ENCODE assay signal across 8 cellular contexts in genomic region chr10:32961892-32962369, GRCh38. TPM values are rescaled to one million over a fixed set of nuclear protein-coding genes. Genes with fewer than 3 reads are reported as not detected.
DNase-seq lines count a peak whose midpoint lies in the region; ATAC-seq and TF ChIP-seq lines count a peak whose summit lies in the region.

No MANE protein-coding gene starts in this region.

- H3K4me3 Mint-ChIP-seq in naive thymus-derived CD8-positive, alpha-beta T cell = peak overlapping the region in 1 of 10 donors; percentile 13

- WGBS in psoas muscle, 3 donors = 60 to 68% (median 68%) methylated on average over 2 of the region's 2 CpGs

- H3K4me3 ChIP-seq in SJSA1 (no peak overlapping the region), fibroblast of villous mesenchyme (ENCODE audit: low read depth, low read length) (no peak overlapping the region), psoas muscle (no peak overlapping the region)

- H3K4me1 ChIP-seq in ES-I3 (ENCODE audit: insufficient read depth, low read length) (peaks cover 30% of the 10 kb centered on the region), SJSA1 (replicated peaks) (peaks cover 35% of the 10 kb centered on the region), psoas muscle (peaks cover 32% of the 10 kb centered on the region)

- peak overlapping the region; percentile 86 for H3K27ac ChIP-seq in SJSA1
- H3K27ac ChIP-seq in psoas muscle = peak overlapping the region; percentile 70

- H3K36me3 ChIP-seq in ES-I3 (ENCODE audit: insufficient read depth, low read length) (no peaks in the 10 kb centered on the region), SJSA1 (peaks cover 12% of the 10 kb centered on the region), psoas muscle (ENCODE audit: insufficient read depth in 1 of 2, low read depth in 1 of 2) (no peaks in the 10 kb centered on the region)

- no peaks in the 10 kb centered on the region for H3K27me3 ChIP-seq in SJSA1 (replicated peaks)
- no peaks in the 10 kb centered on the region for H3K27me3 ChIP-seq in psoas muscle (ENCODE audit: insufficient read depth in 3 of 3, low read length in 2 of 3)

- intact Hi-C loops in psoas muscle (cut with DNase I) = no loop called here

- POLR2A ChIA-PET in GM10248 (lab: Yijun Ruan, JAX) = no interaction called here
- POLR2A ChIA-PET in naive thymus-derived CD8-positive, alpha-beta T cell (lab: Charles Lee) = no interaction called here

- peak; percentile 56 to 78 for DNase-seq in SJSA1 (ENCODE audit: low read depth in 1 of 2, low spot score in 2 of 2)
- DNase-seq in fibroblast of villous mesenchyme (ENCODE audit: low read depth) = peak; percentile 81
- DNase-seq in psoas muscle = no peak
- DNase-seq in GM10248 (ENCODE audit: extremely low spot score) = no peak
- no peak for DNase-seq in naive thymus-derived CD8-positive, alpha-beta T cell

- CTCF ChIA-PET in GM10248 (lab: Yijun Ruan, JAX) = interaction anchor here (0.6 to 1.3 kb wide), 3 partner anchors 27 to 140 kb away, joined by 3 read pairs; no protein-coding TSS in a partner anchor

- peaks cover 0 to 4% (median 2%) of the 10 kb centered on the region in 3 donors for H3K36me3 Mint-ChIP-seq in naive thymus-derived CD8-positive, alpha-beta T cell

- H3K27me3 Mint-ChIP-seq in naive thymus-derived CD8-positive, alpha-beta T cell = no peaks in the 10 kb centered on the region

- ATAC-seq in psoas muscle = no peak
- ATAC-seq in GM19463 (IDR thresholded peaks at IDR 0.05; ENCODE audit: unreplicated experiment) = no peak
- no peak for ATAC-seq in HG02588 (IDR thresholded peaks at IDR 0.05; ENCODE audit: unreplicated experiment)
- no peak for ATAC-seq in naive thymus-derived CD8-positive, alpha-beta T cell

- TF ChIP-seq CTCF in fibroblast of villous mesenchyme (IDR thresholded peaks at IDR 0.05; ENCODE audit: insufficient read depth, low read depth, low read length) (peak; percentile 22), psoas muscle (IDR thresholded peaks at IDR 0.05) (no peak), GM10248 (IDR thresholded peaks at IDR 0.05; ENCODE audit: control extremely low read depth, extremely low read depth, low read depth, missing control alignments) (no peak)

- no peaks in the 10 kb centered on the region for H3K9me3 Mint-ChIP-seq in naive thymus-derived CD8-positive, alpha-beta T cell

- H3K4me1 Mint-ChIP-seq in naive thymus-derived CD8-positive, alpha-beta T cell = peaks cover 5 to 40% (median 10%) of the 10 kb centered on the region in 4 donors

- H3K27ac Mint-ChIP-seq in naive thymus-derived CD8-positive, alpha-beta T cell = no peak overlapping the region

- peak overlapping the region; percentile 37; the same call in 1 of the 2 replicates for H3K9ac ChIP-seq in ES-I3 (ENCODE audit: low read depth, low read length)

- no peaks in the 10 kb centered on the region for H3K9me3 ChIP-seq in ES-I3 (ENCODE audit: control insufficient read depth, insufficient read depth, low read length)
- no peaks in the 10 kb centered on the region for H3K9me3 ChIP-seq in SJSA1 (replicated peaks)
- H3K9me3 ChIP-seq in psoas muscle = no peaks in the 10 kb centered on the region

RNA-seq across cellular contexts. Expression of gene ITGB1, which starts 3.9 kb away (rescaled TPM):
- 1,448 and 1,992 TPM in 2 replicates for total RNA-seq in SJSA1 (2014; rRNA removed; shearing (Covaris generic))
- total RNA-seq in fibroblast of villous mesenchyme (1,751 and 1,757 TPM in 2 replicates), psoas muscle (100 to 1,000 TPM; 222 to 485 (median 241) TPM)
- 100 to 1,000 TPM; 215 to 569 (median 259) TPM for polyA plus RNA-seq in psoas muscle
- 10 to 100 TPM; 34.2 to 34.6 TPM for total RNA-seq in naive thymus-derived CD8-positive, alpha-beta T cell
- 100 to 1,000 TPM in 1 of 3 donors, 10 to 100 TPM in 2; 26.1 to 107 (median 28.9) TPM for polyA plus RNA-seq in naive thymus-derived CD8-positive, alpha-beta T cell

Comparison
In these comparisons a context has a peak if more than half of its experiments do, and no peak if none do; other contexts are left out.
1. DNase-seq: peak in SJSA1 (2 of 2) and fibroblast of villous mesenchyme (single experiment); none in psoas muscle (0 of 2), GM10248 (single experiment) and naive thymus-derived CD8-positive, alpha-beta T cell (0 of 10).
2. RNA of gene ITGB1, which starts 3.9 kb away (total RNA-seq): 1,448 to 1,992 TPM in SJSA1, 1,751 to 1,757 TPM in fibroblast of villous mesenchyme and 222 to 485 TPM in psoas muscle; 34.2 to 34.6 TPM in naive thymus-derived CD8-positive, alpha-beta T cell; every median in the first group is over 4 times any median in the second.